In genomic region chr7:45061807-45062206, GRCh38 we compare ENCODE assay signal across 21 cellular contexts. TPM values are rescaled to one million over a fixed set of nuclear protein-coding genes. Genes with fewer than 3 reads are reported as not detected.
DNase-seq lines count a peak whose midpoint lies in the region; ATAC-seq and TF ChIP-seq lines count a peak whose summit lies in the region.
"Had no signal": no experiment of that assay in that cellular context is flagged by ENCODE, and none has a peak within 500 bp of the region (broad histone marks: within the 10 kb centered on the region; RNA-seq: fewer than 3 reads in every experiment).

No MANE protein-coding gene starts in this region.

- no peaks in the 10 kb centered on the region for H3K27me3 ChIP-seq in psoas muscle (ENCODE audit: insufficient read depth in 3 of 3, low read length in 2 of 3)
- H3K27me3 ChIP-seq: BLaER1, hepatocyte, suprapubic skin had no signal

- H3K36me3 ChIP-seq in psoas muscle (ENCODE audit: insufficient read depth in 1 of 2, low read depth in 1 of 2) (peaks cover 3 to 27% of the 10 kb centered on the region in 2 donors), mucosa of descending colon (ENCODE audit: low read depth) (no peaks in the 10 kb centered on the region)

- H3K9me3 ChIP-seq in psoas muscle (no peaks in the 10 kb centered on the region), mucosa of descending colon (no peaks in the 10 kb centered on the region)
- H3K9me3 ChIP-seq: BLaER1, SK-N-SH, suprapubic skin had no signal

- H3K4me3 ChIP-seq in psoas muscle (no peak overlapping the region), mucosa of descending colon (no peak overlapping the region)
- H3K4me3 ChIP-seq: BLaER1, hepatocyte, suprapubic skin had no signal

- TF ChIP-seq CTCF in GM13976 (IDR thresholded peaks at IDR 0.05; ENCODE audit: borderline replicate concordance, control extremely low read depth, extremely low read depth, insufficient read depth, missing control alignments), result no peak
- no peak for TF ChIP-seq CTCF in psoas muscle (IDR thresholded peaks at IDR 0.05)
- TF ChIP-seq CTCF in mucosa of descending colon (IDR thresholded peaks at IDR 0.05), result no peak

- peaks cover 76% of the 10 kb centered on the region for H3K36me3 Mint-ChIP-seq in activated T-helper 2 cell treated with anti-CD3 and anti-CD28 coated beads, Interferon-gamma antibody, Interleukin-2, Interleukin-4, amounts not matched to agents 10 μg/mL and 5 μg/mL and 100 μg/mL, durations not matched to agents 14 hours and 24 hours and 36 hours (ENCODE audit: low read depth)
- peaks cover 11% of the 10 kb centered on the region for H3K36me3 Mint-ChIP-seq in natural killer cell treated with Interleukin-12 subunit alpha and Interleukin-12 subunit beta and Interleukin-15 and Interleukin-18, amount 100 ng/mL, for 72 hours

- no peak overlapping the region for H3K4me3 Mint-ChIP-seq in activated T-helper 2 cell treated with anti-CD3 and anti-CD28 coated beads, Interferon-gamma antibody, Interleukin-2, Interleukin-4, amounts not matched to agents 10 μg/mL and 5 μg/mL and 100 μg/mL, durations not matched to agents 14 hours and 24 hours and 36 hours (ENCODE audit: low read depth)
- H3K4me3 Mint-ChIP-seq in natural killer cell treated with Interleukin-12 subunit alpha and Interleukin-12 subunit beta and Interleukin-15 and Interleukin-18, amount 100 ng/mL, for 72 hours, result no peak overlapping the region

- intact Hi-C loops in activated T-helper 2 cell treated with anti-CD3 and anti-CD28 coated beads, Interferon-gamma antibody, Interleukin-2, Interleukin-4, amounts not matched to agents 10 μg/mL and 5 μg/mL and 100 μg/mL, durations not matched to agents 14 hours and 24 hours and 36 hours (cut with micrococcal nuclease), result no loop called here
- intact Hi-C loops in psoas muscle (cut with DNase I), result no loop called here
- intact Hi-C loops in mucosa of descending colon (cut with DNase I, micrococcal nuclease), result no loop called here
- intact Hi-C loops in Right ventricle myocardium inferior (cut with DNase I), result no loop called here

- 91 to 100% (median 94%) methylated on average over 1 of the region's 1 CpG for WGBS in psoas muscle, 3 donors

- no peaks in the 10 kb centered on the region for H3K27me3 Mint-ChIP-seq in activated T-helper 2 cell treated with anti-CD3 and anti-CD28 coated beads, Interferon-gamma antibody, Interleukin-2, Interleukin-4, amounts not matched to agents 10 μg/mL and 5 μg/mL and 100 μg/mL, durations not matched to agents 14 hours and 24 hours and 36 hours (ENCODE audit: low read depth)
- H3K27me3 Mint-ChIP-seq in natural killer cell treated with Interleukin-12 subunit alpha and Interleukin-12 subunit beta and Interleukin-15 and Interleukin-18, amount 100 ng/mL, for 72 hours, result no peaks in the 10 kb centered on the region

- peaks cover 46% of the 10 kb centered on the region for H3K4me1 Mint-ChIP-seq in activated T-helper 2 cell treated with anti-CD3 and anti-CD28 coated beads, Interferon-gamma antibody, Interleukin-2, Interleukin-4, amounts not matched to agents 10 μg/mL and 5 μg/mL and 100 μg/mL, durations not matched to agents 14 hours and 24 hours and 36 hours (ENCODE audit: low read depth)
- H3K4me1 Mint-ChIP-seq in natural killer cell treated with Interleukin-12 subunit alpha and Interleukin-12 subunit beta and Interleukin-15 and Interleukin-18, amount 100 ng/mL, for 72 hours (ENCODE audit: low read depth in 2 of 2), result peaks cover 53% of the 10 kb centered on the region in 2 donors

- no peaks in the 10 kb centered on the region for H3K9me3 Mint-ChIP-seq in activated T-helper 2 cell treated with anti-CD3 and anti-CD28 coated beads, Interferon-gamma antibody, Interleukin-2, Interleukin-4, amounts not matched to agents 10 μg/mL and 5 μg/mL and 100 μg/mL, durations not matched to agents 14 hours and 24 hours and 36 hours
- no peaks in the 10 kb centered on the region for H3K9me3 Mint-ChIP-seq in natural killer cell treated with Interleukin-12 subunit alpha and Interleukin-12 subunit beta and Interleukin-15 and Interleukin-18, amount 100 ng/mL, for 72 hours

- ATAC-seq in natural killer cell treated with Interleukin-12 subunit alpha and Interleukin-12 subunit beta and Interleukin-15 and Interleukin-18, amount 100 ng/mL, for 72 hours, result no peak
- ATAC-seq in psoas muscle (no peak), mucosa of descending colon (no peak), Right ventricle myocardium inferior (no peak)
- ATAC-seq: left ventricle myocardium superior had no signal

- H3K4me1 ChIP-seq in psoas muscle, result no peaks in the 10 kb centered on the region
- no peaks in the 10 kb centered on the region for H3K4me1 ChIP-seq in mucosa of descending colon (ENCODE audit: low read depth)
- H3K4me1 ChIP-seq: suprapubic skin had no signal

- H3K27ac Mint-ChIP-seq in activated T-helper 2 cell treated with anti-CD3 and anti-CD28 coated beads, Interferon-gamma antibody, Interleukin-2, Interleukin-4, amounts not matched to agents 10 μg/mL and 5 μg/mL and 100 μg/mL, durations not matched to agents 14 hours and 24 hours and 36 hours, result peak overlapping the region; percentile 72
- H3K27ac Mint-ChIP-seq in natural killer cell treated with Interleukin-12 subunit alpha and Interleukin-12 subunit beta and Interleukin-15 and Interleukin-18, amount 100 ng/mL, for 72 hours, result peak overlapping the region; percentile 22 to 67

- in situ Hi-C loops in GM13976 (cut with MboI; ENCODE audit: low sequenced_read_pairs, unreplicated experiment), result no loop called here

- DNase-seq in activated CD8-positive, alpha-beta memory T cell treated with anti-CD3 and anti-CD28 coated beads for 24 hours, result peak; percentile 43
- no peak for DNase-seq in activated CD8-positive, alpha-beta memory T cell treated with anti-CD3 and anti-CD28 coated beads, Interleukin-2, amount 50 U/mL, for 4 hours
- DNase-seq in GM13976 (ENCODE audit: low spot score) (peak; percentile 16), psoas muscle (no peak), mucosa of descending colon (no peak), Right ventricle myocardium inferior (ENCODE audit: missing footprints) (no peak)
- no peak for DNase-seq in activated T-helper 2 cell treated with anti-CD3 and anti-CD28 coated beads, Interferon-gamma antibody, Interleukin-2, Interleukin-4, amounts not matched to agents 10 μg/mL and 5 μg/mL and 100 μg/mL, durations not matched to agents 14 hours and 24 hours and 36 hours (ENCODE audit: low spot score)
- DNase-seq in natural killer cell treated with Interleukin-12 subunit alpha and Interleukin-12 subunit beta and Interleukin-15 and Interleukin-18, amount 100 ng/mL, for 72 hours (ENCODE audit: low spot score), result no peak
- DNase-seq: activated CD4-positive, alpha-beta T cell treated with anti-CD3 and anti-CD28 coated beads, Interleukin-2, amount 50 U/mL, for 4 hours; activated effector memory CD4-positive, alpha-beta T cell treated with Interleukin-2 at 50 U/mL for 16 hours; central memory CD4-positive, alpha-beta T cell; erythroblast; foreskin melanocyte; left ventricle myocardium superior; NCI-H2107; NCI-H510A treated with DMSO at 0.1 percent for 48 hours; RPMI8226; SK-N-SH had no signal

- no peak overlapping the region for H3K27ac ChIP-seq in psoas muscle
- H3K27ac ChIP-seq: BLaER1, hepatocyte, suprapubic skin had no signal

RNA-seq across cellular contexts. Expression of gene NACAD, which starts 27.0 kb away (rescaled TPM):
- total RNA-seq in activated T-helper 2 cell treated with anti-CD3 and anti-CD28 coated beads, Interferon-gamma antibody, Interleukin-2, Interleukin-4, amounts not matched to agents 10 μg/mL and 5 μg/mL and 100 μg/mL, durations not matched to agents 14 hours and 24 hours and 36 hours, result 0.30 and 0.52 TPM in 2 replicates
- total RNA-seq in natural killer cell treated with Interleukin-12 subunit alpha and Interleukin-12 subunit beta and Interleukin-15 and Interleukin-18, amount 100 ng/mL, for 72 hours, result 1 to 10 TPM; 1.1 to 1.9 TPM
- total RNA-seq in psoas muscle, result 1 to 10 TPM; 1.1 to 1.4 (median 1.2) TPM
- under 1 TPM; 0.23 to 0.51 (median 0.33) TPM for polyA plus RNA-seq in psoas muscle
- 10 to 100 TPM in 1 of 3 donors, 1 to 10 TPM in 1, under 1 TPM in 1; 0.49 to 14.5 (median 1.2) TPM for total RNA-seq in mucosa of descending colon
- 6.0 TPM for total RNA-seq in Right ventricle myocardium inferior

RNA-seq across cellular contexts. Expression of gene TBRG4, which starts 49.7 kb away (rescaled TPM):
- total RNA-seq in activated T-helper 2 cell treated with anti-CD3 and anti-CD28 coated beads, Interferon-gamma antibody, Interleukin-2, Interleukin-4, amounts not matched to agents 10 μg/mL and 5 μg/mL and 100 μg/mL, durations not matched to agents 14 hours and 24 hours and 36 hours, result 167 and 180 TPM in 2 replicates
- total RNA-seq in natural killer cell treated with Interleukin-12 subunit alpha and Interleukin-12 subunit beta and Interleukin-15 and Interleukin-18, amount 100 ng/mL, for 72 hours, result 100 to 1,000 TPM; 123 to 211 TPM
- total RNA-seq in psoas muscle (100 to 1,000 TPM in 1 of 4 donors, 10 to 100 TPM in 3; 70.9 to 127 (median 84.1) TPM), mucosa of descending colon (100 to 1,000 TPM in 1 of 3 donors, 10 to 100 TPM in 2; 84.0 to 122 (median 85.6) TPM), Right ventricle myocardium inferior (82.4 TPM)
- 100 to 1,000 TPM in 2 of 3 donors, 10 to 100 TPM in 1; 90.4 to 195 (median 130) TPM for polyA plus RNA-seq in psoas muscle

Comparison
In these comparisons a context has a peak if more than half of its experiments do, and no peak if none do; other contexts are left out.
1. DNase-seq: peak in activated CD8-positive, alpha-beta memory T cell treated with anti-CD3 and anti-CD28 coated beads for 24 hours (single experiment) and GM13976 (single experiment); none in activated CD8-positive, alpha-beta memory T cell treated with anti-CD3 and anti-CD28 coated beads, Interleukin-2, amount 50 U/mL, for 4 hours (single experiment), activated T-helper 2 cell treated with anti-CD3 and anti-CD28 coated beads, Interferon-gamma antibody, Interleukin-2, Interleukin-4, amounts not matched to agents 10 μg/mL and 5 μg/mL and 100 μg/mL, durations not matched to agents 14 hours and 24 hours and 36 hours (single experiment), natural killer cell treated with Interleukin-12 subunit alpha and Interleukin-12 subunit beta and Interleukin-15 and Interleukin-18, amount 100 ng/mL, for 72 hours (single experiment), psoas muscle (0 of 2), mucosa of descending colon (0 of 3) and Right ventricle myocardium inferior (single experiment).